ENCODE assay signal across 24 cellular contexts in the genomic region with DNA sequence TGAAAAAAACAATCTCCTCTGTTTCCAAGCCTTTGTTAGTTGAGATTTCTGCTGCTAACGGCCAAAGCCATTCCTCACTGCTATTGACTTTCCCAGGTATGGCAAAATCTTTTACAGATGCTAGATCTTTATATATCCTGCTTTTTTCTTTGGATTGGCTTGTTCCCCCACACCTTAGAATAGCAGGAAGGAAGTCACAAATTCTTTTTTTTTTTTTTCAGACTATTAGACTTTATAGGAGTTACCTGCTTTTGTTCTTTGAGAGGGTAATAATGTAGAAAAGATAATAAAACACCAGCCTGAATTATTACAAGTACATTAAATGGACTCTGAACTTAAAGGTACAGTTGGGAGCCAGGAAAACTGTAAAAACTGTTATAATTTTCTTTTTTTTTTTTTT. TPM values are rescaled to one million over a fixed set of nuclear protein-coding genes. Genes with fewer than 3 reads are reported as not detected.
DNase-seq lines count a peak whose midpoint lies in the region; ATAC-seq, FAIRE-seq and TF ChIP-seq lines count a peak whose summit lies in the region.
"Had no signal": no experiment of that assay in that cellular context is flagged by ENCODE, and none has a peak within 500 bp of the region (broad histone marks: within the 10 kb centered on the region; RNA-seq: fewer than 3 reads in every experiment).

No MANE protein-coding gene starts in this region.

- H3K36me3 ChIP-seq in mucosa of descending colon (ENCODE audit: low read depth) = no peaks in the 10 kb centered on the region
- H3K36me3 ChIP-seq in small intestine (ENCODE audit: control insufficient read depth in 2 of 2, insufficient read depth in 2 of 2, low read length in 2 of 2) = no peaks in the 10 kb centered on the region
- H3K36me3 ChIP-seq: BLaER1, HAP-1 had no signal

- no peaks in the 10 kb centered on the region for H3K36me3 Mint-ChIP-seq in activated CD8-positive, alpha-beta T cell treated with anti-CD3 and anti-CD28 coated beads for 36 hours (ENCODE audit: low read depth)
- H3K36me3 Mint-ChIP-seq: CD4-positive, CD25-positive, alpha-beta regulatory T cell; CD8-positive, alpha-beta memory T cell had no signal

- H3K4me3 ChIP-seq in mucosa of descending colon (no peak overlapping the region), small intestine (ENCODE audit: low read depth in 1 of 2, low read length in 2 of 2) (no peak overlapping the region)
- H3K4me3 ChIP-seq: BLaER1, GM23338, HAP-1 had no signal

- H3K4me1 Mint-ChIP-seq in activated CD8-positive, alpha-beta T cell treated with anti-CD3 and anti-CD28 coated beads for 36 hours (ENCODE audit: low read depth) = no peaks in the 10 kb centered on the region
- H3K4me1 Mint-ChIP-seq: B cell had no signal

- no peak overlapping the region for H3K4me3 Mint-ChIP-seq in activated CD8-positive, alpha-beta T cell treated with anti-CD3 and anti-CD28 coated beads for 36 hours
- H3K4me3 Mint-ChIP-seq: B cell; CD4-positive, CD25-positive, alpha-beta regulatory T cell; CD8-positive, alpha-beta memory T cell; GM23338; HFFc6 had no signal

- intact Hi-C loops in mucosa of descending colon (cut with DNase I, micrococcal nuclease) = loop anchor here in 1 of 2 donors (10.0 kb wide), 1 partner anchor 93 kb away; no protein-coding TSS in a partner anchor
- intact Hi-C loops in activated CD8-positive, alpha-beta T cell treated with anti-CD3 and anti-CD28 coated beads for 36 hours (cut with micrococcal nuclease) = no loop called here

- no peaks in the 10 kb centered on the region for H3K9me3 Mint-ChIP-seq in activated CD8-positive, alpha-beta T cell treated with anti-CD3 and anti-CD28 coated beads for 36 hours
- H3K9me3 Mint-ChIP-seq: CD4-positive, CD25-positive, alpha-beta regulatory T cell; CD8-positive, alpha-beta memory T cell; GM23338; HFFc6 had no signal

- peak; percentile 79 for ATAC-seq in mucosa of descending colon
- ATAC-seq in activated CD8-positive, alpha-beta T cell treated with anti-CD3 and anti-CD28 coated beads for 36 hours = no peak
- no peak for ATAC-seq in HG03342 (IDR thresholded peaks at IDR 0.05; ENCODE audit: unreplicated experiment)
- ATAC-seq in GM19035 (IDR thresholded peaks at IDR 0.05; ENCODE audit: unreplicated experiment) = no peak
- ATAC-seq: GM23338 had no signal

- no peak for TF ChIP-seq CTCF in mucosa of descending colon (IDR thresholded peaks at IDR 0.05)
- no peak for TF ChIP-seq CTCF in activated CD8-positive, alpha-beta T cell treated with anti-CD3 and anti-CD28 coated beads for 36 hours (IDR thresholded peaks at IDR 0.05)

- CTCF ChIA-PET in activated CD8-positive, alpha-beta T cell treated with anti-CD3 and anti-CD28 coated beads for 36 hours (lab: Charles Lee) = no interaction called here

- FAIRE-seq in H54 (lab: Jason Lieb, UNC) = peak; percentile 6
- FAIRE-seq in colon (lab: Jason Lieb, UNC) = peak; percentile 14
- no peak for FAIRE-seq in small intestine (lab: Jason Lieb, UNC)
- FAIRE-seq: A204.1, D721Med, GM12892 had no signal

- H3K27ac ChIP-seq in small intestine (ENCODE audit: low read depth in 1 of 2, low read length in 1 of 2) = peak overlapping the region in 1 of 2 donors; percentile 75
- H3K27ac ChIP-seq: 22Rv1, BLaER1, C4-2B had no signal

- POLR2A ChIA-PET in activated CD8-positive, alpha-beta T cell treated with anti-CD3 and anti-CD28 coated beads for 36 hours (lab: Charles Lee) = no interaction called here

- H3K27me3 ChIP-seq in small intestine (ENCODE audit: control insufficient read depth in 2 of 2, insufficient read depth in 2 of 2, low read length in 2 of 2) = no peaks in the 10 kb centered on the region
- H3K27me3 ChIP-seq: BLaER1 had no signal

- no peaks in the 10 kb centered on the region for H3K9me3 ChIP-seq in mucosa of descending colon
- H3K9me3 ChIP-seq in small intestine (ENCODE audit: control insufficient read depth, low read depth) = no peaks in the 10 kb centered on the region
- H3K9me3 ChIP-seq: BLaER1, HAP-1 had no signal

- H3K27ac Mint-ChIP-seq in activated CD8-positive, alpha-beta T cell treated with anti-CD3 and anti-CD28 coated beads for 36 hours = no peak overlapping the region
- H3K27ac Mint-ChIP-seq: B cell; CD4-positive, CD25-positive, alpha-beta regulatory T cell; CD8-positive, alpha-beta memory T cell; GM23338; HFFc6 had no signal

- H3K4me1 ChIP-seq in mucosa of descending colon (ENCODE audit: low read depth) = peaks cover 11% of the 10 kb centered on the region
- H3K4me1 ChIP-seq in small intestine (ENCODE audit: control insufficient read depth in 2 of 2, insufficient read depth in 1 of 2, low read depth in 1 of 2, low read length in 1 of 2) = peaks cover 0 to 4% of the 10 kb centered on the region in 2 donors
- H3K4me1 ChIP-seq: BLaER1, HAP-1 had no signal

- no peak for TF ChIP-seq POLR2A in H54 (IDR thresholded peaks at IDR 0.05; ENCODE audit: low read depth, low read length)

- no peak for DNase-seq in H54 (ENCODE audit: insufficient read length, low spot score)
- DNase-seq in mucosa of descending colon = no peak
- peak; percentile 18 for DNase-seq in small intestine
- no peak for DNase-seq in activated CD8-positive, alpha-beta T cell treated with anti-CD3 and anti-CD28 coated beads for 36 hours
- no peak for DNase-seq in activated CD8-positive, alpha-beta memory T cell treated with anti-CD3 and anti-CD28 coated beads, Interleukin-2, amount 50 U/mL, for 4 hours
- DNase-seq: CD4-positive, CD25-positive, alpha-beta regulatory T cell; CD8-positive, alpha-beta memory T cell; DMS 273 treated with DMSO at 0.1 percent for 48 hours; DMS53; DMS79 treated with DMSO at 0.1 percent for 48 hours; GF-D8; HFFc6 had no signal

- WGBS in small intestine, 3 donors = 17 to 59% (median 31%) methylated on average over 1 of the region's 1 CpG

- H3K27me3 Mint-ChIP-seq in activated CD8-positive, alpha-beta T cell treated with anti-CD3 and anti-CD28 coated beads for 36 hours = peaks cover 6% of the 10 kb centered on the region

RNA-seq across cellular contexts. Expression of a gene that starts 24.2 kb away (rescaled TPM):
- 10 to 100 TPM; 44.0 to 57.9 (median 48.2) TPM for total RNA-seq in mucosa of descending colon
- 100 to 1,000 TPM in 2 of 3 donors, 10 to 100 TPM in 1; 68.6 to 136 (median 113) TPM for polyA plus RNA-seq in small intestine
- 10 to 100 TPM; 35.7 to 39.6 TPM for total RNA-seq in activated CD8-positive, alpha-beta T cell treated with anti-CD3 and anti-CD28 coated beads for 36 hours

RNA-seq across cellular contexts. Expression of a gene that starts 39.1 kb away (rescaled TPM):
- total RNA-seq in mucosa of descending colon = 100 to 1,000 TPM; 151 to 179 (median 153) TPM
- 100 to 1,000 TPM in 1 of 3 donors, 10 to 100 TPM in 2; 56.7 to 291 (median 59.2) TPM for polyA plus RNA-seq in small intestine
- 100 to 1,000 TPM; 124 to 139 TPM for total RNA-seq in activated CD8-positive, alpha-beta T cell treated with anti-CD3 and anti-CD28 coated beads for 36 hours
